In the genomic region with DNA sequence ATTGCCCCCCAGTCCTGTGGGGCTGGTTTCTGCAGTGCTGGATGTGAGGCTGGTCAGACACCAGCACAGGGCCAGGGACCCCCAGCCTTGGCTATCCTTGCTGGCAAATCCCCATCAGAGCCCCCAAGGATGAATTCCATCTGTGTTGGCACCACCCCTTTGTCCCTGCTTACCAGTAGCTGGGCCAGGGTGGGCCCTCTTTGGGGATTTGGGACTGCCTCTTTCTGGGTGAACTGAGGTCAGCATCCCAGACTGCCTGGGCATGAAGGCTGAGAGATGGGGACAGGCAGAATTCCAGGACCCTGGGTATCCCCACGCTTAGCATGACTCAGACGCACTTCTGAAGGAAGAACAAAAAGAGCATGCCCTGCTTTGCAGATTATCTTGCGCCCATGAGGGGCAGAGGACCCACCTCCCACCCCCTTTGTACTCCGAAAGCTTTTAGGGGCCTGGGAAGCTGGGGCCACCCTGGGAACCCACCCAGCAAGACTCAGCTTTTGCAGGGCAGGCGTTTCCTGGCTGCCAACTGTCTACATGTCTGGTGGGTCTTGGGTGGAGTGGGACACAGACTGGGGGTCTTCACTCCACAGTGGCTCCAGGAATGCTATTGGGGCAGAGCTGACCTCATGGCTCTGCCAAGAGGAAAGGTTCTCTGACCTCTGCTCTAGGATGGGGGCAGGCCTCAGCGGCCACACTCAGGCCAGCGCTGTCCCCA, we compare ENCODE assay signal across 11 cellular contexts. TPM values are rescaled to one million over a fixed set of nuclear protein-coding genes. Genes with fewer than 3 reads are reported as not detected.
A peak's percentile ranks its signal among the peaks of the same experiment; 100 is the strongest.
DNase-seq lines count a peak whose midpoint lies in the region; ATAC-seq and TF ChIP-seq lines count a peak whose summit lies in the region.
"Had no signal": no experiment of that assay in that cellular context is flagged by ENCODE, and none has a peak within 500 bp of the region (broad histone marks: within the 10 kb centered on the region; RNA-seq: fewer than 3 reads in every experiment).

No MANE protein-coding gene starts in this region.

- intact Hi-C loops in left lung (cut with DNase I): loop anchor here in 1 of 2 donors (5.0 kb wide), 1 partner anchor 269 kb away; no protein-coding TSS in a partner anchor

- no peak overlapping the region for H3K4me3 ChIP-seq in left lung
- H3K4me3 ChIP-seq: MG63 had no signal

- peaks cover 25% of the 10 kb centered on the region for H3K27me3 Mint-ChIP-seq in H9 (ENCODE audit: low read depth)
- H3K27me3 Mint-ChIP-seq: CD4-positive, alpha-beta memory T cell had no signal

- peak; percentile 11 for ATAC-seq in GM21717 (IDR thresholded peaks at IDR 0.05; ENCODE audit: unreplicated experiment)
- peak; percentile 7 for ATAC-seq in left lung
- ATAC-seq in GM18867 (IDR thresholded peaks at IDR 0.05; ENCODE audit: unreplicated experiment): no peak

- POLR2A ChIA-PET in RWPE1 (lab: Yijun Ruan, JAX; ENCODE audit: low non-redundant PET): interaction anchor here (0.6 kb wide), 1 partner anchor 35 kb away, joined by 3 read pairs; no protein-coding TSS in a partner anchor

- H4K5ac ChIP-seq in H9 (ENCODE audit: insufficient read length, low read depth, low read length): no peak overlapping the region

- peaks cover 23 to 37% (median 26%) of the 10 kb centered on the region in 3 experiments for H3K36me3 Mint-ChIP-seq in H9 (ENCODE audit: insufficient read depth in 1 of 3, low read depth in 3 of 3)

- H4K91ac ChIP-seq in H9 (ENCODE audit: insufficient read length, low read depth, low read length): no peak overlapping the region

- H3K4me1 ChIP-seq in left lung: no peaks in the 10 kb centered on the region
- peaks cover 3% of the 10 kb centered on the region; the same call in 1 of the 2 replicates for H3K4me1 ChIP-seq in H9 (ENCODE audit: insufficient read depth, low read length)

- no peak overlapping the region for H3K4me2 ChIP-seq in H9 (ENCODE audit: insufficient read depth, insufficient read length, low read length)

- H3K14ac ChIP-seq in H9 (ENCODE audit: insufficient read depth, low read length): no peak overlapping the region

- no peak for TF ChIP-seq CTCF in RWPE1 (conservative IDR thresholded peaks at IDR 0.05; ENCODE audit: low read depth)
- no peak for TF ChIP-seq CTCF in left lung (IDR thresholded peaks at IDR 0.05)
- TF ChIP-seq CTCF in H9 (conservative IDR thresholded peaks at IDR 0.05): no peak

- H4K8ac ChIP-seq in H9 (replicated peaks; ENCODE audit: insufficient read length, low read depth, low read length): no peak overlapping the region

- CTCF ChIA-PET in RWPE1 (lab: Yijun Ruan, JAX): interaction anchor here (0.5 to 3.6 kb wide), 6 partner anchors 268 to 521 kb away, joined by 3 to 16 read pairs (median 4); no protein-coding TSS in a partner anchor

- no peak overlapping the region for H2BK5ac ChIP-seq in H9 (ENCODE audit: insufficient read length, low read length)

- no CpG with 5 or more reads among the region's 7 CpGs for WGBS in H9 (ENCODE audit: extremely low coverage, insufficient read length, low lambda C conversion rate)

- H3K56ac ChIP-seq in H9 (ENCODE audit: insufficient read length, low read depth, low read length): no peak overlapping the region

- peaks cover 0 to 34% of the 10 kb centered on the region in 2 donors for H3K36me3 ChIP-seq in left lung

- H2AK5ac ChIP-seq in H9 (ENCODE audit: insufficient read length, low read length): no peak overlapping the region

- H3K23me2 ChIP-seq in H9 (ENCODE audit: insufficient read length, low read depth, low read length, poor library complexity, severe bottlenecking): no peaks in the 10 kb centered on the region

- DNase-seq in EL (peak; percentile 41), RWPE1 (ENCODE audit: low spot score) (no peak), left lung (peak in 1 of 2 donors; percentile 39), NOMO-1 treated with DMSO at 0.1 percent for 48 hours (lab: John Stamatoyannopoulos, UW; ENCODE audit: unreplicated experiment) (no peak), H9 (no peak), COLO668 (lab: John Stamatoyannopoulos, UW; ENCODE audit: unreplicated experiment) (no peak)
- DNase-seq: NCI-H510A had no signal

- H3K23ac ChIP-seq in H9 (ENCODE audit: insufficient read length, low read depth, low read length): no peak overlapping the region

- H2BK120ac ChIP-seq in H9 (ENCODE audit: low read depth, low read length, poor library complexity, severe bottlenecking): no peak overlapping the region

- no peak overlapping the region for H3K4ac ChIP-seq in H9 (ENCODE audit: low read depth, low read length)

- peaks cover 15 to 19% of the 10 kb centered on the region in 2 experiments for H3K9me3 Mint-ChIP-seq in H9

- H3K27ac Mint-ChIP-seq in H9: no peak overlapping the region

- H3K4me3 Mint-ChIP-seq in H9: no peak overlapping the region
- H3K4me3 Mint-ChIP-seq: CD4-positive, alpha-beta memory T cell had no signal

- no peak overlapping the region for H3K9ac ChIP-seq in H9 (ENCODE audit: extremely low read depth, insufficient read length, low read length)

- H3K18ac ChIP-seq in H9 (ENCODE audit: insufficient read length, low read depth, low read length): no peak overlapping the region

- H3K27ac ChIP-seq in RWPE1: peak overlapping the region; percentile 17; the same call in 1 of the 2 replicates
- no peak overlapping the region for H3K27ac ChIP-seq in left lung
- H3K27ac ChIP-seq in H9 (ENCODE audit: insufficient read length, low read depth, low read length): no peak overlapping the region

- no peak overlapping the region for H2BK20ac ChIP-seq in H9 (ENCODE audit: low read depth, low read length, poor library complexity, severe bottlenecking)

- H3K9me3 ChIP-seq in left lung (peaks cover 0 to 23% of the 10 kb centered on the region in 2 donors), H9 (ENCODE audit: control insufficient read depth, low read depth, low read length) (peaks cover 17% of the 10 kb centered on the region)

- H2BK12ac ChIP-seq in H9 (ENCODE audit: insufficient read length, low read depth, low read length): no peak overlapping the region

- H3K4me1 Mint-ChIP-seq in H9: peaks cover 25 to 29% of the 10 kb centered on the region in 2 experiments
- H3K4me1 Mint-ChIP-seq: CD4-positive, alpha-beta memory T cell had no signal

- no peaks in the 10 kb centered on the region for H4K20me1 ChIP-seq in H9 (ENCODE audit: control insufficient read depth, insufficient read depth, insufficient read length)

- no peak overlapping the region for H2BK15ac ChIP-seq in H9 (ENCODE audit: low read depth, low read length)

- no peaks in the 10 kb centered on the region for H3K79me1 ChIP-seq in H9 (ENCODE audit: insufficient read depth, low read depth, low read length, poor library complexity, severe bottlenecking)

- H3K79me2 ChIP-seq in H9 (ENCODE audit: insufficient read depth, low read length): no peaks in the 10 kb centered on the region

- H2AFZ ChIP-seq in H9 (ENCODE audit: low read length): no peak overlapping the region

- no peaks in the 10 kb centered on the region for H3K27me3 ChIP-seq in left lung
- H3K27me3 ChIP-seq in H9 (ENCODE audit: insufficient read depth, low read length): no peaks in the 10 kb centered on the region
- H3K27me3 ChIP-seq: MG63 had no signal

- no peak overlapping the region for H3T11ph ChIP-seq in H9 (ENCODE audit: low read length)

RNA-seq across cellular contexts. Expression of a gene that starts 26.8 kb away (rescaled TPM):
- total RNA-seq in left lung (1 to 10 TPM; 1.4 to 2.0 TPM), H9 (2021) (9.7 and 10.6 TPM in 2 replicates)
- total RNA-seq: CD4-positive, alpha-beta memory T cell had no signal
